ENCODE assay signal across 8 cellular contexts in genomic region chr11:61581030-61581928, GRCh38. TPM values are rescaled to one million over a fixed set of nuclear protein-coding genes. Genes with fewer than 3 reads are reported as not detected.
DNase-seq lines count a peak whose midpoint lies in the region; ATAC-seq and TF ChIP-seq lines count a peak whose summit lies in the region.

TSS of gene SYT7 (minus strand) at chr11:61581076. CDS start at chr11:61580820, 256 bp downstream.

- H3K4me1 ChIP-seq in GM23248 (ENCODE audit: insufficient read depth) (no peaks in the 10 kb centered on the region), Karpas-422 (ENCODE audit: low read length) (no peaks in the 10 kb centered on the region), Panc1 (ENCODE audit: control insufficient read depth, insufficient read depth, low read length) (no peaks in the 10 kb centered on the region), esophagus squamous epithelium (peaks cover 11 to 45% (median 22%) of the 10 kb centered on the region in 3 donors)

- no peaks in the 10 kb centered on the region for H3K9me2 ChIP-seq in GM23248 (ENCODE audit: insufficient read depth)
- no peaks in the 10 kb centered on the region for H3K9me2 ChIP-seq in Karpas-422 (replicated peaks; ENCODE audit: insufficient read depth, low read length)

- H3K4me3 ChIP-seq in GM23248: peak within 1 kb of the TSS; percentile 69
- peak within 1 kb of the TSS; percentile 55; the same call in 1 of the 2 replicates for H3K4me3 ChIP-seq in Karpas-422 (ENCODE audit: low read length)
- H3K4me3 ChIP-seq in Panc1 (ENCODE audit: low read depth in 2 of 2, low read length in 2 of 2): peak within 1 kb of the TSS; percentile 41 to 47
- peak within 1 kb of the TSS; percentile 35 to 78 (median 50) for H3K4me3 ChIP-seq in esophagus squamous epithelium

- TF ChIP-seq POLR2A in esophagus squamous epithelium (IDR thresholded peaks at IDR 0.05): peak in 1 of 4 donors; percentile 79

- H2AFZ ChIP-seq in GM23248 (peak within 1 kb of the TSS; percentile 61), Karpas-422 (ENCODE audit: low read length) (no peak within 1 kb of the TSS)

- H3F3A ChIP-seq in GM23248 (ENCODE audit: insufficient read depth): no peaks in the 10 kb centered on the region

- no peaks in the 10 kb centered on the region for H3K9me3 ChIP-seq in GM23248 (ENCODE audit: low read depth)
- H3K9me3 ChIP-seq in Karpas-422 (ENCODE audit: low read length): no peaks in the 10 kb centered on the region
- H3K9me3 ChIP-seq in Panc1 (ENCODE audit: control insufficient read depth, insufficient read depth, low read depth, low read length): no peaks in the 10 kb centered on the region
- no peaks in the 10 kb centered on the region for H3K9me3 ChIP-seq in esophagus squamous epithelium

- H3K27me3 ChIP-seq in GM23248 (replicated peaks; ENCODE audit: insufficient read depth) (peaks cover 10% of the 10 kb centered on the region), Karpas-422 (ENCODE audit: low read length) (no peaks in the 10 kb centered on the region), Panc1 (ENCODE audit: control insufficient read depth, insufficient read depth, low read length) (peaks cover 6% of the 10 kb centered on the region; the same call in 1 of the 2 replicates), esophagus squamous epithelium (peaks cover 4 to 57% (median 11%) of the 10 kb centered on the region in 4 donors)

- 1 to 2% methylated on average over 31 to 39 of the region's 96 CpGs for WGBS in GM23248 (ENCODE audit: low coverage in 1 of 2, low lambda C conversion rate in 2 of 2, missing lambda C conversion rate in 2 of 2), 2 experiments
- WGBS in esophagus squamous epithelium, 2 donors: 3 to 4% methylated on average over 5 to 9 of the region's 96 CpGs

- H3K36me3 ChIP-seq in GM23248 (ENCODE audit: low read depth) (no peaks in the 10 kb centered on the region), Karpas-422 (ENCODE audit: insufficient read depth, low read length) (no peaks in the 10 kb centered on the region), Panc1 (ENCODE audit: control insufficient read depth, insufficient read depth, low read length) (no peaks in the 10 kb centered on the region; the same call in 1 of the 2 replicates), esophagus squamous epithelium (no peaks in the 10 kb centered on the region)

- H3K4me2 ChIP-seq in GM23248 (ENCODE audit: unreplicated experiment) (peak within 1 kb of the TSS; percentile 64), Karpas-422 (ENCODE audit: low read depth, low read length, poor library complexity, severe bottlenecking) (peak within 1 kb of the TSS; percentile 47)

- peak; percentile 91 for ATAC-seq in Panc1

- CTCF ChIA-PET in Panc1 (lab: Charles Lee): interaction anchor here (0.6 kb wide), 1 partner anchor 63 kb away, joined by 6 read pairs; no protein-coding TSS in a partner anchor

- intact Hi-C loops in Panc1 (cut with micrococcal nuclease; ENCODE audit: unreplicated experiment): loop anchor here (2.0 kb wide), 1 partner anchor 48 kb away; no protein-coding TSS in a partner anchor
- intact Hi-C loops in esophagus squamous epithelium (cut with DNase I): no loop called here

- DNase-seq in DMS53 treated with DMSO at 0.1 percent for 48 hours (lab: John Stamatoyannopoulos, UW; ENCODE audit: unreplicated experiment) (peak; percentile 87), GM23248 (peak; percentile 96), Karpas-422 (peak; percentile 98), Panc1 (ENCODE audit: low read depth, low spot score) (peak; percentile 63), activated T-helper 1 cell treated with Interleukin-2 at 50 U/mL for 16 hours (ENCODE audit: low read depth) (peak; percentile 85), esophagus squamous epithelium (lab: John Stamatoyannopoulos, UW) (peak; percentile 68), myocyte (ENCODE audit: low read depth) (peak; percentile 97)
- peak; percentile 97 for DNase-seq in stimulated activated CD8-positive, alpha-beta memory T cell treated with anti-CD3 and anti-CD28 coated beads, Interleukin-7, amount 100 ng/mL, for 24 hours (ENCODE audit: low read depth)

- BruUV-seq in Panc1 (replicated peaks; lab: Mats Ljungman, UMichigan): no TSS peak

- POLR2A ChIA-PET in Panc1 (lab: Charles Lee): no interaction called here

- H3K79me2 ChIP-seq in GM23248 (ENCODE audit: insufficient read depth) (no peaks in the 10 kb centered on the region), Karpas-422 (ENCODE audit: low read length) (no peaks in the 10 kb centered on the region)

- TF ChIP-seq CTCF in Panc1 (IDR thresholded peaks at IDR 0.05): peak; percentile 75
- TF ChIP-seq CTCF in esophagus squamous epithelium (IDR thresholded peaks at IDR 0.05): peak in 4 of 6 experiments; percentile 32 to 65 (median 44)

- H3K27ac ChIP-seq in GM23248 (no peak within 1 kb of the TSS), Karpas-422 (ENCODE audit: low read length) (no peak within 1 kb of the TSS), Panc1 (ENCODE audit: low read length) (no peak within 1 kb of the TSS), esophagus squamous epithelium (peak within 1 kb of the TSS; percentile 66 to 92 (median 86))

- in situ Hi-C loops in GM23248 (cut with MboI): no loop called here
- in situ Hi-C loops in Panc1 (cut with HindIII; ENCODE audit: low pct_unique_long_range_greater_than_20kb, low sequenced_read_pairs): no loop called here

- no peaks in the 10 kb centered on the region for H4K20me1 ChIP-seq in GM23248 (ENCODE audit: insufficient read depth)
- H4K20me1 ChIP-seq in Karpas-422 (ENCODE audit: insufficient read depth, low read depth, low read length): peaks cover 8% of the 10 kb centered on the region; the same call in 1 of the 2 replicates

- H3K9ac ChIP-seq in GM23248 (peak within 1 kb of the TSS; percentile 51; the same call in 1 of the 2 replicates), Karpas-422 (ENCODE audit: low read length) (peak within 1 kb of the TSS; percentile 45; the same call in 1 of the 2 replicates)

RNA-seq across cellular contexts. Expression of gene SYT7, which starts in this region (rescaled TPM):
- total RNA-seq in GM23248 (2014; rRNA removed; shearing (Covaris generic)): 1.5 and 1.9 TPM in 2 replicates
- polyA plus RNA-seq in GM23248 (2016; fragmentation: Nextera tagmentation; extraction: Ambion mirVana): 0.40 and 0.72 TPM in 2 replicates
- total RNA-seq in Karpas-422 (2014; rRNA removed; shearing (Covaris generic); ENCODE audit: low replicate concordance): not detected in 2 replicates
- total RNA-seq in Panc1 (2021; ENCODE audit: unreplicated experiment): 2.5 TPM
- 4.2 TPM for polyA plus RNA-seq in Panc1 (2012; ENCODE audit: insufficient read length)
- total RNA-seq in esophagus squamous epithelium: 1 to 10 TPM; 1.6 to 2.9 (median 1.9) TPM
- total RNA-seq in myocyte: 6.0 and 13.9 TPM in 2 replicates
- polyA plus RNA-seq in myocyte (2012): 1.6 TPM

Comparison
In these comparisons a context has a peak if more than half of its experiments do, and no peak if none do; other contexts are left out.
1. Peak in DNase-seq, H3K4me3 ChIP-seq, H3K9ac ChIP-seq and H3K4me2 ChIP-seq in Karpas-422; RNA of the gene not detected or under 1 TPM.
2. H3K27ac ChIP-seq: peak in esophagus squamous epithelium (4 of 4); none in GM23248 (single experiment), Karpas-422 (single experiment) and Panc1 (single experiment).
3. Peak in every context shown above with its lines, with median percentiles within 50 percentile points of each other: DNase-seq and H3K4me3 ChIP-seq.